In genomic region chr12:57096099-57096572, GRCh38 we compare ENCODE assay signal across 9 cellular contexts. TPM values are rescaled to one million over a fixed set of nuclear protein-coding genes. Genes with fewer than 3 reads are reported as not detected.
DNase-seq lines count a peak whose midpoint lies in the region; TF ChIP-seq lines count a peak whose summit lies in the region.
"Had no signal": no experiment of that assay in that cellular context is flagged by ENCODE, and none has a peak within 500 bp of the region (broad histone marks: within the 10 kb centered on the region; RNA-seq: fewer than 3 reads in every experiment).

No MANE protein-coding gene starts in this region.

- H3K4me3 Mint-ChIP-seq in brain (peak overlapping the region in 4 of 5 experiments; percentile 7 to 45 (median 16)), nephron progenitor cell (no peak overlapping the region)

- no peak for TF ChIP-seq CTCF in brain (conservative IDR thresholded peaks at IDR 0.05)
- TF ChIP-seq CTCF in nephron progenitor cell (IDR thresholded peaks at IDR 0.05) = no peak

- H3K4me1 Mint-ChIP-seq in brain (peaks cover 78% of the 10 kb centered on the region), nephron progenitor cell (peaks cover 51% of the 10 kb centered on the region)

- H3K27ac Mint-ChIP-seq in brain (peak overlapping the region; percentile 72 to 99 (median 93)), nephron progenitor cell (peak overlapping the region; percentile 83)

- peak; percentile 16 for DNase-seq in DMS79 treated with DMSO at 0.1 percent for 48 hours (lab: John Stamatoyannopoulos, UW)
- DNase-seq in M059J (ENCODE audit: low read depth) = peak; percentile 18
- no peak for DNase-seq in nephron progenitor cell
- DNase-seq in activated gamma-delta T cell (lab: John Stamatoyannopoulos, UW) = no peak
- no peak for DNase-seq in pons (ENCODE audit: low spot score)
- no peak for DNase-seq in NCI-H446 treated with DMSO at 0.1 percent for 48 hours (lab: John Stamatoyannopoulos, UW)
- DNase-seq in DMS53 treated with DMSO at 0.1 percent for 48 hours (lab: John Stamatoyannopoulos, UW; ENCODE audit: unreplicated experiment) = no peak

- H3K36me3 Mint-ChIP-seq in brain = peaks cover 28% of the 10 kb centered on the region
- H3K36me3 Mint-ChIP-seq in nephron progenitor cell (ENCODE audit: low read depth) = peaks cover 60% of the 10 kb centered on the region

- H3K27me3 Mint-ChIP-seq in brain (peaks cover 9% of the 10 kb centered on the region), nephron progenitor cell (ENCODE audit: low read depth, poor library complexity) (no peaks in the 10 kb centered on the region)

- H3K9me3 Mint-ChIP-seq in brain (peaks cover 0 to 2% (median 0%) of the 10 kb centered on the region in 5 experiments), nephron progenitor cell (no peaks in the 10 kb centered on the region)

RNA-seq across cellular contexts. Expression of gene NAB2, which starts 7.2 kb away (rescaled TPM):
- 11.0 and 18.9 TPM in 2 replicates for total RNA-seq in M059J (2014; rRNA removed; shearing (Covaris generic))
- polyA plus RNA-seq in brain (ENCODE audit: insufficient read depth, low read depth, low replicate concordance) = 12.0 TPM

RNA-seq across cellular contexts. Expression of gene STAT6, which starts 15.0 kb away (rescaled TPM):
- total RNA-seq in M059J (2014; rRNA removed; shearing (Covaris generic)) = not detected in 2 replicates
- 8.8 TPM for polyA plus RNA-seq in brain (ENCODE audit: insufficient read depth, low read depth, low replicate concordance)

RNA-seq across cellular contexts. Expression of gene NEMP1, which starts 17.5 kb away (rescaled TPM):
- total RNA-seq in M059J (2014; rRNA removed; shearing (Covaris generic)) = 18.1 and 30.3 TPM in 2 replicates
- polyA plus RNA-seq in brain (ENCODE audit: insufficient read depth, low read depth, low replicate concordance) = 11.2 TPM

RNA-seq across cellular contexts. Expression of gene LRP1, which starts 32.1 kb away (rescaled TPM):
- total RNA-seq in M059J (2014; rRNA removed; shearing (Covaris generic)) = 8.5 and 24.9 TPM in 2 replicates
- polyA plus RNA-seq in brain (ENCODE audit: insufficient read depth, low read depth, low replicate concordance) = 56.5 TPM

RNA-seq across cellular contexts. Expression of gene MYO1A, which starts 46.2 kb away (rescaled TPM):
- total RNA-seq in M059J (2014; rRNA removed; shearing (Covaris generic)) = not detected in 2 replicates
- not detected for polyA plus RNA-seq in brain (ENCODE audit: insufficient read depth, low read depth, low replicate concordance)
- total RNA-seq: renal cortical epithelial cell had no signal

Comparison
In these comparisons a context has a peak if more than half of its experiments do, and no peak if none do; other contexts are left out.
1. DNase-seq: peak in DMS79 treated with DMSO at 0.1 percent for 48 hours (single experiment) and M059J (single experiment); none in nephron progenitor cell (single experiment), activated gamma-delta T cell (single experiment), pons (single experiment), NCI-H446 treated with DMSO at 0.1 percent for 48 hours (single experiment) and DMS53 treated with DMSO at 0.1 percent for 48 hours (single experiment).